ENCODE assay signal across 1 cellular context in genomic region chr16:57600952-57601580, GRCh38.
TF ChIP-seq lines count a peak whose summit lies in the region.

No MANE protein-coding gene starts in this region.

TF ChIP-seq in HCT116, 20 proteins besides CTCF, POLR2A, EP300 and RAD21:
- TF ChIP-seq EZH2phosphoT487 (IDR thresholded peaks at IDR 0.05; ENCODE audit: borderline replicate concordance), result no peak
